Comparison of ENCODE assay signal across 9 cellular contexts in the genomic region with DNA sequence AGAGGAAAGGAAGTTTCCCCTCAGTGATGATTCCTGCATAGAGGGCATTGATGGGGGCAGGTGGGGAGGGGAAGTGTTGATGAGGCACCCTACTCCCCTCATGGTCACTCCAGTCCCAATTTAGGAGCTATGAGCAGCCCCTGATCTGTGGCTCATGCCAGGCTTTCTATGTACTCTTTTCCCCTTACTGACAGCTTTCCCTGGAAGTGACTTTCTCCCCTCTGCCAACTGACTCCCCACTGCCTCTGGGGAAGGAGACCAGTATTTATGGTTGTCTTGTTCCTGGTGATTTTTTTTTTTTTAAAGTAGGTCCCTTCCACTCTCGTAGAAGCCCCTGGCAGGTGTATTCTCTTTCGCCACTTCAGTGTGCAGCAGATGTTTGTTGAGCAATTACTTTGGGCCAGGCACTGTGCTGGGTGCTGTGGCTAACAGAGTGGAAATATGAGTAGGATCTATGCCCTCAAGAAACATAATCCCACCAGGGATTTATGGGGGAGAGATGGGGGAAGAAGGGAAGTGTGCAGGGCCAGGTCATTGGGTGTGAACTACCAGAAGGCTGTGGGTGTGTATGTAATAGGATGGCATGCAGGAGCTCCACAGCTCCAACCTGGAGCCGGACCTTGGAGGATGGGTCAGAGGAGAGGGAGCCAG. TPM values are rescaled to one million over a fixed set of nuclear protein-coding genes. Genes with fewer than 3 reads are reported as not detected.
DNase-seq lines count a peak whose midpoint lies in the region; TF ChIP-seq lines count a peak whose summit lies in the region.
"Had no signal": no experiment of that assay in that cellular context is flagged by ENCODE, and none has a peak within 500 bp of the region (broad histone marks: within the 10 kb centered on the region; RNA-seq: fewer than 3 reads in every experiment).

No MANE protein-coding gene starts in this region.

- H3F3A ChIP-seq in GM23248 (ENCODE audit: insufficient read depth) = 0 out of 2 replicates have a peak, but pooled peaks cover 21% of the 10 kb centered on the region
- no peaks in the 10 kb centered on the region for H3F3A ChIP-seq in OCI-LY1 (ENCODE audit: insufficient read depth, low read length)

- H3K4me2 ChIP-seq in GM23248 (ENCODE audit: unreplicated experiment) (peak overlapping the region; percentile 80), OCI-LY1 (ENCODE audit: low read length) (peak overlapping the region; percentile 94)

- H3K4me1 ChIP-seq in GM23248 (ENCODE audit: insufficient read depth) = peaks cover 39% of the 10 kb centered on the region
- H3K4me1 ChIP-seq in OCI-LY1 (ENCODE audit: insufficient read depth, low read length, severe bottlenecking) = peaks cover 63% of the 10 kb centered on the region
- H3K4me1 ChIP-seq in rectal smooth muscle tissue (ENCODE audit: control insufficient read depth, insufficient read depth, low read length) = peaks cover 7% of the 10 kb centered on the region

- H2AFZ ChIP-seq in GM23248 (no peak overlapping the region), OCI-LY1 (ENCODE audit: low read length) (no peak overlapping the region)

- no peaks in the 10 kb centered on the region for H4K20me1 ChIP-seq in GM23248 (ENCODE audit: insufficient read depth)
- H4K20me1 ChIP-seq in OCI-LY1 (ENCODE audit: insufficient read depth, low read length) = no peaks in the 10 kb centered on the region

- no peak overlapping the region for H3K27ac ChIP-seq in GM23248
- peak overlapping the region; percentile 73 for H3K27ac ChIP-seq in OCI-LY1 (ENCODE audit: low read depth, low read length, poor library complexity, severe bottlenecking)
- H3K27ac ChIP-seq in rectal smooth muscle tissue (ENCODE audit: low read depth, low read length) = no peak overlapping the region
- H3K27ac ChIP-seq: gastrocnemius medialis had no signal

- no peaks in the 10 kb centered on the region for H3K27me3 ChIP-seq in GM23248 (replicated peaks; ENCODE audit: insufficient read depth)
- H3K27me3 ChIP-seq in OCI-LY1 (ENCODE audit: insufficient read depth, low read length) = no peaks in the 10 kb centered on the region
- H3K27me3 ChIP-seq in rectal smooth muscle tissue (ENCODE audit: control insufficient read depth, insufficient read depth, low read length) = no peaks in the 10 kb centered on the region

- DNase-seq in GM23248 = no peak
- no peak for DNase-seq in foreskin fibroblast
- DNase-seq in stimulated activated CD4-positive, alpha-beta T cell treated with anti-CD3 and anti-CD28 coated beads, Interleukin-1b, Interleukin-23, amount 100 ng/mL, for 48 hours = no peak
- DNase-seq in activated CD4-positive, alpha-beta T cell treated with anti-CD3 and anti-CD28 coated beads, Interleukin-2, amount 50 U/mL, for 1 hour = no peak
- no peak for DNase-seq in NCI-H187 (lab: John Stamatoyannopoulos, UW)
- DNase-seq in NCI-H2107 (lab: John Stamatoyannopoulos, UW) = no peak
- DNase-seq: gastrocnemius medialis had no signal

- in situ Hi-C loops in GM23248 (cut with MboI) = no loop called here

- TF ChIP-seq CTCF in OCI-LY1 (IDR thresholded peaks at IDR 0.05; ENCODE audit: low read length) (no peak), foreskin fibroblast (IDR thresholded peaks at IDR 0.05; ENCODE audit: low read depth, low read length) (no peak)

- H3K9me2 ChIP-seq in GM23248 (ENCODE audit: insufficient read depth) = no peaks in the 10 kb centered on the region
- H3K9me2 ChIP-seq in OCI-LY1 (ENCODE audit: low read depth, low read length) = no peaks in the 10 kb centered on the region

- WGBS in GM23248 (ENCODE audit: low coverage in 1 of 2, low lambda C conversion rate in 2 of 2, missing lambda C conversion rate in 2 of 2), 2 experiments = 84 to 85% methylated on average over 3 of the region's 3 CpGs

- H3K9me3 ChIP-seq in GM23248 (ENCODE audit: low read depth) (no peaks in the 10 kb centered on the region), OCI-LY1 (ENCODE audit: low read length) (no peaks in the 10 kb centered on the region)
- H3K9me3 ChIP-seq: gastrocnemius medialis had no signal

- no peaks in the 10 kb centered on the region for H3K36me3 ChIP-seq in GM23248 (ENCODE audit: low read depth)
- no peaks in the 10 kb centered on the region for H3K36me3 ChIP-seq in OCI-LY1 (ENCODE audit: insufficient read depth, low read length)
- no peaks in the 10 kb centered on the region for H3K36me3 ChIP-seq in rectal smooth muscle tissue (ENCODE audit: control insufficient read depth, insufficient read depth, low read length)
- H3K36me3 ChIP-seq: gastrocnemius medialis had no signal

- H3K4me3 ChIP-seq in GM23248 = peak overlapping the region; percentile 81
- peak overlapping the region; percentile 83 for H3K4me3 ChIP-seq in OCI-LY1 (ENCODE audit: low read depth, low read length, poor library complexity, severe bottlenecking)
- peak overlapping the region; percentile 82 to 84 for H3K4me3 ChIP-seq in foreskin fibroblast (ENCODE audit: low read depth in 1 of 2, low read length in 2 of 2)
- no peak overlapping the region for H3K4me3 ChIP-seq in rectal smooth muscle tissue (ENCODE audit: low read length)

- H3K9ac ChIP-seq in GM23248 = peak overlapping the region; percentile 89
- peak overlapping the region; percentile 98 for H3K9ac ChIP-seq in OCI-LY1 (ENCODE audit: low read length)
- peak overlapping the region; percentile 2 for H3K9ac ChIP-seq in rectal smooth muscle tissue (ENCODE audit: low read length)

- H3K79me2 ChIP-seq in GM23248 (ENCODE audit: insufficient read depth) = peaks cover 82% of the 10 kb centered on the region
- H3K79me2 ChIP-seq in OCI-LY1 (ENCODE audit: insufficient read depth, low read length) = peaks cover 13% of the 10 kb centered on the region

RNA-seq across cellular contexts. Expression of a gene that starts 3.4 kb away (rescaled TPM):
- total RNA-seq in GM23248 (2014; rRNA removed; shearing (Covaris generic)) = 24.0 and 32.9 TPM in 2 replicates
- 3.5 and 3.6 TPM in 2 replicates for polyA plus RNA-seq in GM23248 (2016; fragmentation: Nextera tagmentation; extraction: Ambion mirVana)

Comparison
In these comparisons a context has a peak if more than half of its experiments do, and no peak if none do; other contexts are left out.
1. H3K9ac ChIP-seq: peak in every context shown above with its lines; median percentile 98 in OCI-LY1; 89 in GM23248; 2 in rectal smooth muscle tissue.